Comparison of ENCODE assay signal across 8 cellular contexts in the genomic region with DNA sequence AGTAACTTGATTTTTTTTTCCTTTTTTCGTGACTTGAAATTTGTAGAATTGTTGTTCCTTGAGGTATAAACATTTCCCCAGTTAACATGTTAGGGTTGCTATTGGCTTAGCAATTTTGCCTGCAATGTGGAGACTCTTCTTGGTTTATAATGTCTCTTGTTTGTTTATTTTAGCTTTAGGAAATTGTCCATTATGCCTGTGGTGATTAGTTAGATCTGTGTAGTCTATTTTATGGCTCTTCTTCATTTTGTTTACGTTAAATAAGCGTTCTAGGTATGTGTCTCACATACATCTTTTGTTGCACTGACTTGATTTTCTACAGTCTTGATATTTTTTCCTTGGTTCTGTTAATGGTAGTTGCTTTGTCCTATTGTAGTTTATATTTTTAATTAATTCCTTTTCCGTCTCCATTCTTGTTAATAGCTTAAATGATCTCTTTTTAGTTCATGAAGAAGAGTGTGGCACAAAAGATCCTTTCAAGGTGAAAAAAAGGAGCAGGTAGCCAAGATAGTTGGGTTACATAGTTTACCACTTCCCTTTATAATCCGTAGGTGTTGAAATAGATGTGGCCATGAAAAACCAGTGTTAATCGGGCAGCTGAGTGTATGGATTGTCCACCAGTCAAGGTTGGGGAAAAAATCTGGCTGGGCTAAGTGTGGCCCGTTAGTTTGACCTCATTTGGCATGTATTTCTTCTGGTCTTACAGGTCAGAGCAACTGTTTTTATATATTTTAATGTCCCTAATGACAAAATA. TPM values are rescaled to one million over a fixed set of nuclear protein-coding genes. Genes with fewer than 3 reads are reported as not detected.
DNase-seq lines count a peak whose midpoint lies in the region; ATAC-seq, FAIRE-seq and TF ChIP-seq lines count a peak whose summit lies in the region.

No MANE protein-coding gene starts in this region.

- dilution Hi-C loops in keratinocyte (cut with MboI; ENCODE audit: extremely low pct_ligation_motif_present, low sequenced_read_pairs): no loop called here

- H3K9ac ChIP-seq in keratinocyte (ENCODE audit: control insufficient read depth, extremely low read depth, insufficient read depth, low read length): peak overlapping the region; percentile 64

- H3K4me2 ChIP-seq in keratinocyte (ENCODE audit: control insufficient read depth, extremely low read depth, insufficient read depth, low read depth, low read length): peak overlapping the region; percentile 69

- H3K9me3 Mint-ChIP-seq in activated T-cell treated with anti-CD3 and anti-CD28 coated beads, Interleukin-2, amount 50 U/mL, for 72 hours: no peaks in the 10 kb centered on the region
- no peaks in the 10 kb centered on the region for H3K9me3 Mint-ChIP-seq in WTC11

- peaks cover 3 to 9% of the 10 kb centered on the region in 2 donors for H3K36me3 Mint-ChIP-seq in activated T-cell treated with anti-CD3 and anti-CD28 coated beads, Interleukin-2, amount 50 U/mL, for 72 hours (ENCODE audit: insufficient read depth in 2 of 2)
- 0 out of 2 replicates have a peak, but pooled peaks cover 3% of the 10 kb centered on the region for H3K36me3 Mint-ChIP-seq in WTC11

- peak overlapping the region; percentile 99 for H3K27ac Mint-ChIP-seq in activated T-cell treated with anti-CD3 and anti-CD28 coated beads, Interleukin-2, amount 50 U/mL, for 72 hours
- peak overlapping the region; percentile 97 for H3K27ac Mint-ChIP-seq in WTC11

- H3K27me3 ChIP-seq in keratinocyte (ENCODE audit: control insufficient read depth, extremely low read depth, insufficient read depth, low read length) (no peaks in the 10 kb centered on the region), tibial artery (no peaks in the 10 kb centered on the region)

- peaks cover 4% of the 10 kb centered on the region for H3K9me1 ChIP-seq in keratinocyte (ENCODE audit: control insufficient read depth, extremely low read depth, insufficient read depth, low read length)

- no peak for FAIRE-seq in keratinocyte (lab: Jason Lieb, UNC)

- H3K9me3 ChIP-seq in keratinocyte (ENCODE audit: control insufficient read depth, low read depth, low read length) (no peaks in the 10 kb centered on the region), tibial artery (no peaks in the 10 kb centered on the region)

- H3K27ac ChIP-seq in keratinocyte (ENCODE audit: control insufficient read depth, insufficient read depth, low read length) (peak overlapping the region; percentile 90), tibial artery (peak overlapping the region; percentile 86 to 93)

- CTCF ChIA-PET in WTC11 (lab: Charles Lee): interaction anchor here (0.6 to 2.4 kb wide), 6 partner anchors 12 to 98 kb away, joined by 3 to 8 read pairs (median 3); a partner anchor contains a TSS

- DNase-seq in activated T-cell treated with anti-CD3 and anti-CD28 coated beads, Interleukin-2, amount 50 U/mL, for 72 hours: no peak
- no peak for DNase-seq in activated T-cell treated with anti-CD3 and anti-CD28 coated beads, Interleukin-2, amount 50 U/mL, for 1 hour
- DNase-seq in WTC11 (ENCODE audit: low spot score) (no peak), keratinocyte (ENCODE audit: low read depth, low spot score) (no peak), tibial artery (no peak), cerebellar cortex (ENCODE audit: low spot score) (no peak), T-helper 9 cell (no peak), occipital lobe (lab: John Stamatoyannopoulos, UW) (no peak)

- H3K79me2 ChIP-seq in keratinocyte (ENCODE audit: control insufficient read depth, insufficient read depth, low read length): peaks cover 94% of the 10 kb centered on the region

- peak; percentile 31 to 33 for ATAC-seq in activated T-cell treated with anti-CD3 and anti-CD28 coated beads, Interleukin-2, amount 50 U/mL, for 72 hours (replicated peaks in 1 of 2)
- ATAC-seq in WTC11: no peak; the same call in 1 of the 2 replicates

- TF ChIP-seq CTCF in WTC11 (IDR thresholded peaks at IDR 0.05) (no peak), keratinocyte (optimal IDR thresholded peaks at IDR 0.05 in 1 of 3, IDR thresholded peaks at IDR 0.05 in 1 of 3, conservative IDR thresholded peaks at IDR 0.05 in 1 of 3; ENCODE audit: extremely low read depth in 1 of 3, insufficient read depth in 2 of 3, low read length in 3 of 3) (no peak), tibial artery (IDR thresholded peaks at IDR 0.05) (no peak)

- POLR2A ChIA-PET in WTC11 (lab: Charles Lee): interaction anchor here (1.2 kb wide), 1 partner anchor 13 kb away, joined by 7 read pairs; no protein-coding TSS in a partner anchor

- intact Hi-C loops in tibial artery (cut with DNase I; ENCODE audit: low total_unique reads): loop anchor here (1.0 kb wide), 1 partner anchor 8 kb away; no protein-coding TSS in a partner anchor

- peak overlapping the region; percentile 74 to 89 for H3K4me3 Mint-ChIP-seq in activated T-cell treated with anti-CD3 and anti-CD28 coated beads, Interleukin-2, amount 50 U/mL, for 72 hours
- peak overlapping the region; percentile 50; the same call in 1 of the 2 replicates for H3K4me3 Mint-ChIP-seq in WTC11

- H3K4me1 ChIP-seq in keratinocyte (ENCODE audit: control insufficient read depth, extremely low read depth, insufficient read depth, low read length): peaks cover 54% of the 10 kb centered on the region
- H3K4me1 ChIP-seq in tibial artery: peaks cover 0 to 98% (median 79%) of the 10 kb centered on the region in 4 donors

- no peaks in the 10 kb centered on the region for H3K27me3 Mint-ChIP-seq in activated T-cell treated with anti-CD3 and anti-CD28 coated beads, Interleukin-2, amount 50 U/mL, for 72 hours (ENCODE audit: low read depth)
- no peaks in the 10 kb centered on the region for H3K27me3 Mint-ChIP-seq in WTC11 (ENCODE audit: low read depth)

- H3K4me3 ChIP-seq in keratinocyte (ENCODE audit: control insufficient read depth in 2 of 3, extremely low read depth in 1 of 3, insufficient read depth in 2 of 3, low read depth in 1 of 3, low read length in 3 of 3) (peak overlapping the region in 2 of 3 experiments; percentile 17 to 51), tibial artery (peak overlapping the region in 1 of 2 donors; percentile 34)

- peaks cover 0 to 12% of the 10 kb centered on the region in 2 experiments for H3K36me3 ChIP-seq in keratinocyte (ENCODE audit: control insufficient read depth in 2 of 2, extremely low read depth in 1 of 2, insufficient read depth in 2 of 2, low read length in 2 of 2)
- H3K36me3 ChIP-seq in tibial artery: no peaks in the 10 kb centered on the region

- no peak overlapping the region for H2AFZ ChIP-seq in keratinocyte (ENCODE audit: control insufficient read depth, low read length)

- H4K20me1 ChIP-seq in keratinocyte (ENCODE audit: control insufficient read depth, extremely low read depth, insufficient read depth, low read length): peaks cover 10% of the 10 kb centered on the region

- peaks cover 67% of the 10 kb centered on the region for H3K4me1 Mint-ChIP-seq in activated T-cell treated with anti-CD3 and anti-CD28 coated beads, Interleukin-2, amount 50 U/mL, for 72 hours (ENCODE audit: low read depth)
- H3K4me1 Mint-ChIP-seq in WTC11: peaks cover 59% of the 10 kb centered on the region

TF ChIP-seq in WTC11, 78 proteins besides CTCF, POLR2A, EP300 and RAD21 (continues in another document):
- TF ChIP-seq, protein P1, sequence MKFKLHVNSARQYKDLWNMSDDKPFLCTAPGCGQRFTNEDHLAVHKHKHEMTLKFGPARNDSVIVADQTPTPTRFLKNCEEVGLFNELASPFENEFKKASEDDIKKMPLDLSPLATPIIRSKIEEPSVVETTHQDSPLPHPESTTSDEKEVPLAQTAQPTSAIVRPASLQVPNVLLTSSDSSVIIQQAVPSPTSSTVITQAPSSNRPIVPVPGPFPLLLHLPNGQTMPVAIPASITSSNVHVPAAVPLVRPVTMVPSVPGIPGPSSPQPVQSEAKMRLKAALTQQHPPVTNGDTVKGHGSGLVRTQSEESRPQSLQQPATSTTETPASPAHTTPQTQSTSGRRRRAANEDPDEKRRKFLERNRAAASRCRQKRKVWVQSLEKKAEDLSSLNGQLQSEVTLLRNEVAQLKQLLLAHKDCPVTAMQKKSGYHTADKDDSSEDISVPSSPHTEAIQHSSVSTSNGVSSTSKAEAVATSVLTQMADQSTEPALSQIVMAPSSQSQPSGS (CRISPR knock-in tag; IDR thresholded peaks at IDR 0.05; ENCODE audit: borderline replicate concordance, low read depth): no peak

RNA-seq across cellular contexts. Expression of a gene that starts 12.1 kb away (rescaled TPM):
- 100 to 1,000 TPM; 177 to 184 TPM for total RNA-seq in activated T-cell treated with anti-CD3 and anti-CD28 coated beads, Interleukin-2, amount 50 U/mL, for 72 hours
- 83.0 to 106 TPM (median 86.8 TPM) in 3 replicates for total RNA-seq in WTC11 (2021)
- polyA plus RNA-seq in keratinocyte: 219 to 310 TPM (median 253 TPM) in 3 replicates
- polyA plus RNA-seq in keratinocyte (2011; ENCODE audit: low read depth): 1,067 TPM
- polyA plus RNA-seq in keratinocyte (2011; cell fraction: cytosol; rRNA removed): 127 and 198 TPM in 2 replicates
- 543 and 692 TPM in 2 replicates for polyA plus RNA-seq in keratinocyte (2011; cell fraction: nucleus; rRNA removed)
- 163 and 252 TPM in 2 replicates for polyA plus RNA-seq in keratinocyte (2012; ENCODE audit: low replicate concordance)
- 189 to 616 TPM (median 435 TPM) in 3 replicates for polyA minus RNA-seq in keratinocyte
- 205 TPM for polyA minus RNA-seq in keratinocyte (2011; cell fraction: cytosol; rRNA and poly(A)+ RNA removed)
- 533 and 899 TPM in 2 replicates for polyA minus RNA-seq in keratinocyte (2011; cell fraction: nucleus; rRNA and poly(A)+ RNA removed)
- 41.0 TPM for total RNA-seq in occipital lobe

RNA-seq across cellular contexts. Expression of a gene that starts 48.1 kb away (rescaled TPM):
- total RNA-seq in activated T-cell treated with anti-CD3 and anti-CD28 coated beads, Interleukin-2, amount 50 U/mL, for 72 hours: 1 to 10 TPM in 1 of 2 donors, under 1 TPM in 1; 0.60 to 2.7 TPM
- total RNA-seq in WTC11 (2021) (2.6 to 3.6 TPM (median 2.9 TPM) in 3 replicates), occipital lobe (6.1 TPM)
- polyA plus RNA-seq in keratinocyte: 2.0 to 2.3 TPM (median 2.2 TPM) in 3 replicates
- polyA plus RNA-seq in keratinocyte (2011; ENCODE audit: low read depth): 1.1 TPM
- 1.1 and 1.5 TPM in 2 replicates for polyA plus RNA-seq in keratinocyte (2011; cell fraction: cytosol; rRNA removed)
- 2.6 and 2.8 TPM in 2 replicates for polyA plus RNA-seq in keratinocyte (2011; cell fraction: nucleus; rRNA removed)
- 0.78 and 1.5 TPM in 2 replicates for polyA plus RNA-seq in keratinocyte (2012; ENCODE audit: low replicate concordance)
- 0.72 to 1.8 TPM (median 1.4 TPM) in 3 replicates for polyA minus RNA-seq in keratinocyte
- polyA minus RNA-seq in keratinocyte (2011; cell fraction: cytosol; rRNA and poly(A)+ RNA removed): 0.38 TPM
- 0.74 and 2.2 TPM in 2 replicates for polyA minus RNA-seq in keratinocyte (2011; cell fraction: nucleus; rRNA and poly(A)+ RNA removed)
